22 cellular contexts compared by ENCODE assay signal in genomic region chr1:228751360-228752098, GRCh38. TPM values are rescaled to one million over a fixed set of nuclear protein-coding genes. Genes with fewer than 3 reads are reported as not detected.
A peak's percentile ranks its signal among the peaks of the same experiment; 100 is the strongest.
DNase-seq lines count a peak whose midpoint lies in the region; ATAC-seq and TF ChIP-seq lines count a peak whose summit lies in the region.
"Had no signal": no experiment of that assay in that cellular context is flagged by ENCODE, and none has a peak within 500 bp of the region (broad histone marks: within the 10 kb centered on the region; RNA-seq: fewer than 3 reads in every experiment).

No MANE protein-coding gene starts in this region.

- peaks cover 16% of the 10 kb centered on the region for H3K4me1 Mint-ChIP-seq in activated CD4-positive, alpha-beta T cell treated with anti-CD3 and anti-CD28 coated beads for 36 hours
- peaks cover 46% of the 10 kb centered on the region for H3K4me1 Mint-ChIP-seq in activated CD4-positive, alpha-beta T cell treated with anti-CD3 and anti-CD28 coated beads, Interleukin-2, amount 10 ng/mL, durations not matched to agents 7 days and 5 days
- peaks cover 54% of the 10 kb centered on the region for H3K4me1 Mint-ChIP-seq in stimulated activated effector memory CD8-positive, alpha-beta T cell treated with anti-CD3 and anti-CD28 coated beads, Interleukin-12 subunit alpha, Interleukin-12 subunit beta, amount 100 ng/mL, for 72 hours

- H3K4me1 ChIP-seq in OCI-LY3 (ENCODE audit: low read length) = peaks cover 52% of the 10 kb centered on the region
- H3K4me1 ChIP-seq: HAP-1 had no signal

- H3K4me3 Mint-ChIP-seq in activated CD4-positive, alpha-beta T cell treated with anti-CD3 and anti-CD28 coated beads for 36 hours = no peak overlapping the region
- no peak overlapping the region for H3K4me3 Mint-ChIP-seq in activated CD4-positive, alpha-beta T cell treated with anti-CD3 and anti-CD28 coated beads, Interleukin-2, amount 10 ng/mL, durations not matched to agents 7 days and 5 days
- no peak overlapping the region for H3K4me3 Mint-ChIP-seq in stimulated activated effector memory CD8-positive, alpha-beta T cell treated with anti-CD3 and anti-CD28 coated beads, Interleukin-12 subunit alpha, Interleukin-12 subunit beta, amount 100 ng/mL, for 72 hours
- H3K4me3 Mint-ChIP-seq: activated T-helper 1 cell treated with anti-CD3 and anti-CD28 coated beads, Interleukin-12 subunit alpha, Interleukin-12 subunit beta, Interleukin-2, Interleukin-4 antibody, amounts not matched to agents 30 ng/mL and 10 ng/mL and 1 ng/mL, durations not matched to agents 14 hours and 24 hours and 36 hours; effector memory CD8-positive, alpha-beta T cell; nephron had no signal

- H3K4me3 ChIP-seq in OCI-LY3 (ENCODE audit: low read length) = peak overlapping the region; percentile 45
- H3K4me3 ChIP-seq: cardiac muscle cell, HAP-1, K562, upper lobe of right lung had no signal

- peak overlapping the region; percentile 74 for H3K4me2 ChIP-seq in OCI-LY3 (ENCODE audit: low read length)

- no peak overlapping the region for H3K27ac Mint-ChIP-seq in activated CD4-positive, alpha-beta T cell treated with anti-CD3 and anti-CD28 coated beads for 36 hours
- H3K27ac Mint-ChIP-seq in activated CD4-positive, alpha-beta T cell treated with anti-CD3 and anti-CD28 coated beads, Interleukin-2, amount 10 ng/mL, durations not matched to agents 7 days and 5 days = no peak overlapping the region
- no peak overlapping the region for H3K27ac Mint-ChIP-seq in stimulated activated effector memory CD8-positive, alpha-beta T cell treated with anti-CD3 and anti-CD28 coated beads, Interleukin-12 subunit alpha, Interleukin-12 subunit beta, amount 100 ng/mL, for 72 hours
- H3K27ac Mint-ChIP-seq: activated T-helper 1 cell treated with anti-CD3 and anti-CD28 coated beads, Interleukin-12 subunit alpha, Interleukin-12 subunit beta, Interleukin-2, Interleukin-4 antibody, amounts not matched to agents 30 ng/mL and 10 ng/mL and 1 ng/mL, durations not matched to agents 14 hours and 24 hours and 36 hours; nephron had no signal

- no peak for TF ChIP-seq CTCF in OCI-LY3 (IDR thresholded peaks at IDR 0.05; ENCODE audit: low read depth, low read length)

- H3K36me3 ChIP-seq in OCI-LY3 (replicated peaks; ENCODE audit: low read depth, low read length) = no peaks in the 10 kb centered on the region
- H3K36me3 ChIP-seq: cardiac muscle cell, HAP-1 had no signal

- ATAC-seq in activated CD4-positive, alpha-beta T cell treated with anti-CD3 and anti-CD28 coated beads for 36 hours = peak; percentile 58
- peak; percentile 68 for ATAC-seq in HG03139 (IDR thresholded peaks at IDR 0.05; ENCODE audit: unreplicated experiment)
- peak; percentile 84 for ATAC-seq in stimulated activated effector memory CD8-positive, alpha-beta T cell treated with anti-CD3 and anti-CD28 coated beads, Interleukin-12 subunit alpha, Interleukin-12 subunit beta, amount 100 ng/mL, for 72 hours
- ATAC-seq: effector memory CD8-positive, alpha-beta T cell; K562; upper lobe of right lung had no signal

- POLR2A ChIA-PET in activated CD4-positive, alpha-beta T cell treated with anti-CD3 and anti-CD28 coated beads for 36 hours (lab: Charles Lee) = no interaction called here
- POLR2A ChIA-PET in activated CD4-positive, alpha-beta T cell treated with anti-CD3 and anti-CD28 coated beads, Interleukin-2, amount 10 ng/mL, durations not matched to agents 7 days and 5 days (lab: Charles Lee) = no interaction called here

- H3K27ac ChIP-seq in OCI-LY3 (ENCODE audit: low read length) = no peak overlapping the region; the same call in 1 of the 2 replicates
- H3K27ac ChIP-seq: cardiac muscle cell, upper lobe of right lung had no signal

- H2AFZ ChIP-seq in OCI-LY3 (ENCODE audit: low read depth, low read length) = no peak overlapping the region

- H3K36me3 Mint-ChIP-seq in activated CD4-positive, alpha-beta T cell treated with anti-CD3 and anti-CD28 coated beads for 36 hours (ENCODE audit: low read depth) = no peaks in the 10 kb centered on the region
- peaks cover 9% of the 10 kb centered on the region for H3K36me3 Mint-ChIP-seq in activated CD4-positive, alpha-beta T cell treated with anti-CD3 and anti-CD28 coated beads, Interleukin-2, amount 10 ng/mL, durations not matched to agents 7 days and 5 days (ENCODE audit: low read depth)
- no peaks in the 10 kb centered on the region for H3K36me3 Mint-ChIP-seq in stimulated activated effector memory CD8-positive, alpha-beta T cell treated with anti-CD3 and anti-CD28 coated beads, Interleukin-12 subunit alpha, Interleukin-12 subunit beta, amount 100 ng/mL, for 72 hours

- peaks cover 22% of the 10 kb centered on the region for H3K27me3 Mint-ChIP-seq in activated CD4-positive, alpha-beta T cell treated with anti-CD3 and anti-CD28 coated beads for 36 hours
- H3K27me3 Mint-ChIP-seq in activated CD4-positive, alpha-beta T cell treated with anti-CD3 and anti-CD28 coated beads, Interleukin-2, amount 10 ng/mL, durations not matched to agents 7 days and 5 days = peaks cover 36% of the 10 kb centered on the region

- H3K9ac ChIP-seq in OCI-LY3 (ENCODE audit: low read length) = no peak overlapping the region

- CTCF ChIA-PET in activated CD4-positive, alpha-beta T cell treated with anti-CD3 and anti-CD28 coated beads for 36 hours (lab: Charles Lee) = no interaction called here
- CTCF ChIA-PET in activated CD4-positive, alpha-beta T cell treated with anti-CD3 and anti-CD28 coated beads, Interleukin-2, amount 10 ng/mL, durations not matched to agents 7 days and 5 days (lab: Charles Lee) = no interaction called here

- peaks cover 3% of the 10 kb centered on the region; the same call in 1 of the 2 replicates for H4K20me1 ChIP-seq in OCI-LY3 (ENCODE audit: insufficient read depth, low read length)

- intact Hi-C loops in activated CD4-positive, alpha-beta T cell treated with anti-CD3 and anti-CD28 coated beads for 36 hours (cut with DNase I, micrococcal nuclease) = loop anchor here (2.0 to 10.0 kb wide), 3 partner anchors 43 to 113 kb away; no protein-coding TSS in a partner anchor

- H3K27me3 ChIP-seq in OCI-LY3 (ENCODE audit: low read depth, low read length) = peaks cover 71% of the 10 kb centered on the region

- no peaks in the 10 kb centered on the region for H3K79me2 ChIP-seq in OCI-LY3 (ENCODE audit: low read length)

- H3K9me3 Mint-ChIP-seq in activated CD4-positive, alpha-beta T cell treated with anti-CD3 and anti-CD28 coated beads for 36 hours (ENCODE audit: low read depth) = no peaks in the 10 kb centered on the region
- no peaks in the 10 kb centered on the region for H3K9me3 Mint-ChIP-seq in activated CD4-positive, alpha-beta T cell treated with anti-CD3 and anti-CD28 coated beads, Interleukin-2, amount 10 ng/mL, durations not matched to agents 7 days and 5 days
- H3K9me3 Mint-ChIP-seq in stimulated activated effector memory CD8-positive, alpha-beta T cell treated with anti-CD3 and anti-CD28 coated beads, Interleukin-12 subunit alpha, Interleukin-12 subunit beta, amount 100 ng/mL, for 72 hours = peaks cover 3% of the 10 kb centered on the region
- H3K9me3 Mint-ChIP-seq: effector memory CD8-positive, alpha-beta T cell; nephron had no signal

- DNase-seq in activated CD4-positive, alpha-beta T cell treated with anti-CD3 and anti-CD28 coated beads for 36 hours = peak; percentile 24
- no peak for DNase-seq in activated CD4-positive, alpha-beta T cell treated with anti-CD3 and anti-CD28 coated beads, Interleukin-2, amount 10 ng/mL, durations not matched to agents 7 days and 5 days
- no peak for DNase-seq in stimulated activated effector memory CD8-positive, alpha-beta T cell treated with anti-CD3 and anti-CD28 coated beads, Interleukin-12 subunit alpha, Interleukin-12 subunit beta, amount 100 ng/mL, for 72 hours (ENCODE audit: low spot score in 2 of 2)
- DNase-seq in dermis blood vessel endothelial cell (no peak), GM19238 (ENCODE audit: insufficient read length, low spot score) (no peak), HUDEP-2 (lab: John Stamatoyannopoulos, UW; ENCODE audit: unreplicated experiment in 76 of 76) (no peak)
- DNase-seq: activated CD4-positive, alpha-beta T cell treated with anti-CD3 and anti-CD28 coated beads, Interleukin-2, amount 50 U/mL, for 48 hours; C1 segment of cervical spinal cord; DMS153; effector memory CD8-positive, alpha-beta T cell; NCI-H1436; NCI-H2171 treated with DMSO at 0.1 percent for 48 hours; NCI-H774; stimulated activated naive CD4-positive, alpha-beta T cell; upper lobe of right lung had no signal

- no peaks in the 10 kb centered on the region for H3K9me3 ChIP-seq in OCI-LY3 (ENCODE audit: insufficient read depth, low read length)
- H3K9me3 ChIP-seq: HAP-1, upper lobe of right lung had no signal

RNA-seq across cellular contexts. Expression of gene RHOU, which starts 16.2 kb away (rescaled TPM):
- 1 to 10 TPM; 1.2 TPM for total RNA-seq in activated CD4-positive, alpha-beta T cell treated with anti-CD3 and anti-CD28 coated beads for 36 hours
- 1 to 10 TPM; 7.9 to 8.4 TPM for total RNA-seq in activated CD4-positive, alpha-beta T cell treated with anti-CD3 and anti-CD28 coated beads, Interleukin-2, amount 10 ng/mL, durations not matched to agents 7 days and 5 days
- 17.5 and 26.3 TPM in 2 replicates for total RNA-seq in dermis blood vessel endothelial cell
